In genomic region chr1:2022063-2022770, GRCh38 we compare ENCODE assay signal across 24 cellular contexts. TPM values are rescaled to one million over a fixed set of nuclear protein-coding genes. Genes with fewer than 3 reads are reported as not detected.
"Had no signal": no experiment of that assay in that cellular context is flagged by ENCODE, and none has a peak within 500 bp of the region (broad histone marks: within the 10 kb centered on the region; RNA-seq: fewer than 3 reads in every experiment).

No MANE protein-coding gene starts in this region.

- H3K9me3 ChIP-seq: SJSA1 had no signal

- H3K27ac ChIP-seq: SJSA1, SK-N-MC had no signal

- H3K4me1 ChIP-seq: SJSA1 had no signal

- DNase-seq: IMR-90, Karpas-422, KG1, MM.1S, NCI-H1092 treated with DMSO at 0.1 percent for 48 hours, NCI-H1436, NCI-H187, NCI-H2029, NCI-H2081 treated with DMSO at 0.1 percent for 48 hours, NCI-H2171, NCI-H226, NCI-H446, NCI-H510A, NCI-H524 treated with DMSO at 0.1 percent for 48 hours, NCI-H69, NCI-H774, Right ventricle myocardium superior, RPMI8226, SIG-M5 had no signal

- H3K36me3 ChIP-seq: SJSA1 had no signal

- H3K4me3 ChIP-seq: SJSA1, SK-N-MC had no signal

- ATAC-seq: HepG2 had no signal

RNA-seq across cellular contexts. Expression of gene GABRD, which starts 3.1 kb away (rescaled TPM):
- total RNA-seq: HepG2, HT1080, IMR-90, M059J, SJSA1 had no signal

RNA-seq across cellular contexts. Expression of gene CFAP74, which starts 18.6 kb away (rescaled TPM):
- total RNA-seq: HT1080, IMR-90, M059J, Right ventricle myocardium superior, SJSA1 had no signal

RNA-seq across cellular contexts. Expression of gene PRKCZ, which starts 28.0 kb away (rescaled TPM):
- total RNA-seq: HT1080 had no signal
